12 cellular contexts compared by ENCODE assay signal in the genomic region with DNA sequence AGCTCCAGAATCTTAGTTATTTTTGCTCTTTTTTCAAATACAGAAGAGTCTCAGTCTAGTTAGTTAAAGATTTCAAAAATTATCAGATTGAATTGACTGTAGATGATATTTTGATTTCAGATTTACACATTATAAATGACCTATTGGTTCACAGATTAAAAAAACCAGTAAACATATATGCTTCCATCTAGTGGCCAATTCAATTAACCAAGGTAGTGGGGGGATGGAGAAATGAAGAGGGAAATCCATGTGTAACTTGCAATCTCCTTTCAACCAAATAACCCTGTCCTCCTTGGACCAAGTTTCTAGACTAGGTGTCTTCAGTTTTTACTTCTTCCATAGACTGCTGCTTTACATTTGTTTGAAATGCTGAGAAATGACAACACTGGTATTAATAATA.
DNase-seq lines count a peak whose midpoint lies in the region; ATAC-seq, FAIRE-seq and TF ChIP-seq lines count a peak whose summit lies in the region.
"Had no signal": no experiment of that assay in that cellular context is flagged by ENCODE, and none has a peak within 500 bp of the region (broad histone marks: within the 10 kb centered on the region; RNA-seq: fewer than 3 reads in every experiment).

No MANE protein-coding gene starts in this region.

- no peak overlapping the region for H2AFZ ChIP-seq in GM23248

- BruUV-seq in A673 (replicated peaks; lab: Mats Ljungman, UMichigan): no TSS peak

- ATAC-seq in GM18517 (IDR thresholded peaks at IDR 0.05; ENCODE audit: unreplicated experiment) (no peak), GM21619 (IDR thresholded peaks at IDR 0.05; ENCODE audit: unreplicated experiment) (no peak), GM18502 (IDR thresholded peaks at IDR 0.05; ENCODE audit: poor library complexity, unreplicated experiment) (no peak)
- ATAC-seq: body of pancreas, right cardiac atrium had no signal

- CTCF ChIA-PET in A673 (lab: Charles Lee): no interaction called here

- DNase-seq in A673 (ENCODE audit: low spot score) (peak; percentile 68), GM23248 (peak; percentile 51), RCC 7860 (ENCODE audit: low spot score) (peak; percentile 8), fibroblast of pulmonary artery (ENCODE audit: low read depth) (peak; percentile 52), GM20000 (ENCODE audit: low spot score) (no peak)
- DNase-seq: activated CD4-positive, alpha-beta T cell treated with anti-CD3 and anti-CD28 coated beads, Interleukin-2, amount 50 U/mL, for 1 hour; body of pancreas; right cardiac atrium; stimulated activated naive CD4-positive, alpha-beta T cell treated with Interleukin-2 at 50 U/mL for 16 hours had no signal

- intact Hi-C loops in A673 (cut with micrococcal nuclease; ENCODE audit: unreplicated experiment): loop anchor here (2.0 to 5.0 kb wide), 4 partner anchors 39 to 319 kb away; no protein-coding TSS in a partner anchor

- TF ChIP-seq CTCF in A673 (conservative IDR thresholded peaks at IDR 0.05; ENCODE audit: low read depth, low read length) (peak; percentile 69), fibroblast of pulmonary artery (IDR thresholded peaks at IDR 0.05; ENCODE audit: low read length, missing control alignments) (peak; percentile 57), GM20000 (IDR thresholded peaks at IDR 0.05; ENCODE audit: extremely low read depth, missing control alignments) (no peak)

- POLR2A ChIA-PET in A673 (lab: Charles Lee; ENCODE audit: low non-redundant PET): no interaction called here

- peaks cover 80% of the 10 kb centered on the region for H3K4me1 ChIP-seq in A673 (ENCODE audit: insufficient read depth, low read length, poor library complexity, severe bottlenecking)
- H3K4me1 ChIP-seq in GM23248 (ENCODE audit: insufficient read depth): peaks cover 46% of the 10 kb centered on the region
- H3K4me1 ChIP-seq: body of pancreas had no signal

- H3K27ac ChIP-seq in A673 (ENCODE audit: low read depth, low read length, poor library complexity, severe bottlenecking) (peak overlapping the region; percentile 62), GM23248 (no peak overlapping the region)
- H3K27ac ChIP-seq: body of pancreas had no signal

- H3K36me3 ChIP-seq in A673 (ENCODE audit: insufficient read depth, low read length, poor library complexity, severe bottlenecking) (no peaks in the 10 kb centered on the region), GM23248 (ENCODE audit: low read depth) (no peaks in the 10 kb centered on the region)

- H3K4me3 ChIP-seq in A673 (ENCODE audit: low read depth, low read length, poor library complexity, severe bottlenecking): peak overlapping the region; percentile 37
- no peak overlapping the region for H3K4me3 ChIP-seq in GM23248
- H3K4me3 ChIP-seq in fibroblast of pulmonary artery (replicated peaks; ENCODE audit: low read depth, low read length): no peak overlapping the region
- H3K4me3 ChIP-seq: body of pancreas had no signal

- no peaks in the 10 kb centered on the region for H4K20me1 ChIP-seq in GM23248 (ENCODE audit: insufficient read depth)

- H3K9me3 ChIP-seq in A673 (ENCODE audit: low read depth, low read length, poor library complexity, severe bottlenecking) (no peaks in the 10 kb centered on the region), GM23248 (ENCODE audit: low read depth) (no peaks in the 10 kb centered on the region)
- H3K9me3 ChIP-seq: body of pancreas had no signal

- FAIRE-seq in RCC 7860 (lab: Jason Lieb, UNC): peak; percentile 34

- peak overlapping the region; percentile 77 for H3K4me2 ChIP-seq in GM23248 (ENCODE audit: unreplicated experiment)

- in situ Hi-C loops in GM23248 (cut with MboI): no loop called here

- no peaks in the 10 kb centered on the region for H3K9me2 ChIP-seq in GM23248 (ENCODE audit: insufficient read depth)

- H3K27me3 ChIP-seq in A673 (replicated peaks; ENCODE audit: insufficient read depth, low read depth, low read length, poor library complexity) (no peaks in the 10 kb centered on the region), GM23248 (replicated peaks; ENCODE audit: insufficient read depth) (no peaks in the 10 kb centered on the region)
- H3K27me3 ChIP-seq: body of pancreas had no signal

- peaks cover 16% of the 10 kb centered on the region; the same call in 1 of the 2 replicates for H3F3A ChIP-seq in GM23248 (ENCODE audit: insufficient read depth)

- no peak overlapping the region for H3K9ac ChIP-seq in GM23248

- H3K79me2 ChIP-seq in GM23248 (ENCODE audit: insufficient read depth): peaks cover 36% of the 10 kb centered on the region
